In the genomic region with DNA sequence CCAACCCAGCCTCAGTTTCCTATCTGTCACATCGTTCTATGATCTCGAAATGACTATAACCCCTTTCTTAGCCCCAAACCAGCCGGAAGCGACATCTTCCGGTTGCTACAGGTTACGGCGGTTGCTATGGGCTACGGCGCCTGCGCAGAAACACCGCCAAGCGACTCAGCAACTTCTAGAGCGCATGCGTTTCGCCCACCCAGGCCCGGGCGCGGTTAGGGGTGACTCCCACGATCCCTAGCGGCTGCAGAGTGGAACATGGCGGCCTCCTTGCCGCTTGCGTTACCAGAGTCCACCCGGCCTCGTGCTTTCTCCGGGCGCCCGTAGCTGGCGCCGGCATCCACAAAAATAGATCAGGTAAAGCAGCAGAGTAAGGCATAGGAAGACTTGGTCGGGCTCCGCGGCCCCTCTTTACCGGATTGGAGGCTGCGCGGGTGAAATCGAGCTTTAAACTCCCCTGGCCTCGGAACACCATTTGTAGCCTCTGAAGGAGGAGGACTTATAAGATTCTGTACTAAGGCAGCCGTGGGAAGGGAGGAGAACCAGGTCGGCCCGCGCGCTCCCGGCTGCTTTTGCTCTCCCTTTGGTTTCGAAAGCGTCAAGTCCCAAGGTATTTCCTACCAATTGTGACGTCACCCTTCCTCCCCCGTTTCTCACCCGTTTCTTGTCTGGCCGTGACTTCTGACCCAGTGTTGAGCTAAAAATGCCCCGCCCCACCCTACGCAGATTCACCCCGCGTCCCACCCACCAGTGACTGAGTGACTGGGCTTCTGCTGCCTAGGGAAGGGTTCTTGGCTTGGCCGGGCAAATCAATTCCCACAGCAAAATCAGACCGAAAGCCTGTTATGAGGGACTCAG, we compare ENCODE assay signal across 1 cellular context.
TF ChIP-seq lines count a peak whose summit lies in the region.

No MANE protein-coding gene starts in this region.

TF ChIP-seq in IMR-90, 13 proteins besides CTCF, POLR2A, EP300 and RAD21:
- TF ChIP-seq RFX5 (IDR thresholded peaks at IDR 0.05; ENCODE audit: low read depth, low read length) (no peak), BHLHE40 (IDR thresholded peaks at IDR 0.05; ENCODE audit: low read depth, low read length) (0 out of 2 replicates have a peak, but pooled peaks have one; percentile 26), NFE2L2 (IDR thresholded peaks at IDR 0.05; ENCODE audit: low read depth, low read length) (peak; percentile 46), MXI1 (IDR thresholded peaks at IDR 0.05; ENCODE audit: borderline replicate concordance, low read depth, low read length) (peak; percentile 90), CEBPB (IDR thresholded peaks at IDR 0.05; ENCODE audit: low read depth, low read length) (peak; percentile 81), MAFK (IDR thresholded peaks at IDR 0.05; ENCODE audit: low read depth, low read length) (peak; percentile 43), MAZ (IDR thresholded peaks at IDR 0.05; ENCODE audit: borderline replicate concordance, low read depth, low read length) (no peak), ELK1 (IDR thresholded peaks at IDR 0.05; ENCODE audit: borderline replicate concordance, low read depth, low read length) (peak; percentile 76; the same call in 1 of the 2 replicates), CHD1 (IDR thresholded peaks at IDR 0.05; ENCODE audit: low read depth, low read length) (no peak; the same call in 1 of the 2 replicates), SMC3 (IDR thresholded peaks at IDR 0.05; ENCODE audit: low read depth, low read length) (0 out of 2 replicates have a peak, but pooled peaks have one; percentile 6), RCOR1 (IDR thresholded peaks at IDR 0.05; ENCODE audit: insufficient replicate concordance, low read length) (no peak), FOS (IDR thresholded peaks at IDR 0.05; ENCODE audit: low read depth, low read length) (peak; percentile 55)
- TF ChIP-seq, protein P1, sequence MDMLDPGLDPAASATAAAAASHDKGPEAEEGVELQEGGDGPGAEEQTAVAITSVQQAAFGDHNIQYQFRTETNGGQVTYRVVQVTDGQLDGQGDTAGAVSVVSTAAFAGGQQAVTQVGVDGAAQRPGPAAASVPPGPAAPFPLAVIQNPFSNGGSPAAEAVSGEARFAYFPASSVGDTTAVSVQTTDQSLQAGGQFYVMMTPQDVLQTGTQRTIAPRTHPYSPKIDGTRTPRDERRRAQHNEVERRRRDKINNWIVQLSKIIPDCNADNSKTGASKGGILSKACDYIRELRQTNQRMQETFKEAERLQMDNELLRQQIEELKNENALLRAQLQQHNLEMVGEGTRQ (IDR thresholded peaks at IDR 0.05; ENCODE audit: low read depth, low read length), result peak; percentile 11; the same call in 1 of the 2 replicates
TF ChIP-seq in IMR-90: peak in this region for 9.
